ENCODE assay signal across 8 cellular contexts in genomic region chr19:11558881-11559828, GRCh38. TPM values are rescaled to one million over a fixed set of nuclear protein-coding genes. Genes with fewer than 3 reads are reported as not detected.
DNase-seq lines count a peak whose midpoint lies in the region; ATAC-seq lines count a peak whose summit lies in the region.

Gene ELOF1, minus strand, starts transcription at chr19:11559230. Its CDS starts 4,883 bp downstream, at chr19:11554347.

- H3K27ac ChIP-seq in temporal lobe (ENCODE audit: low read depth, low read length), result peak within 1 kb of the TSS; percentile 65

- peak; percentile 85 for ATAC-seq in HG02571 (IDR thresholded peaks at IDR 0.05; ENCODE audit: unreplicated experiment)
- ATAC-seq in activated naive CD4-positive, alpha-beta T cell treated with anti-CD3 and anti-CD28 coated beads, Interleukin-2, amount 50 U/mL, for 72 hours, result peak; percentile 92 to 95

- H3K9me3 Mint-ChIP-seq in activated naive CD4-positive, alpha-beta T cell treated with anti-CD3 and anti-CD28 coated beads, Interleukin-2, amount 50 U/mL, for 72 hours, result no peaks in the 10 kb centered on the region

- H3K27ac Mint-ChIP-seq in activated naive CD4-positive, alpha-beta T cell treated with anti-CD3 and anti-CD28 coated beads, Interleukin-2, amount 50 U/mL, for 72 hours, result peak within 1 kb of the TSS; percentile 95 to 98

- DNase-seq in GM04504 (ENCODE audit: low read depth), result peak; percentile 95
- peak; percentile 98 for DNase-seq in NCI-H1092 treated with DMSO at 0.1 percent for 48 hours (lab: John Stamatoyannopoulos, UW)
- peak; percentile 94 for DNase-seq in SKM-1 (lab: John Stamatoyannopoulos, UW; ENCODE audit: unreplicated experiment)
- DNase-seq in activated naive CD4-positive, alpha-beta T cell treated with anti-CD3 and anti-CD28 coated beads, Interleukin-2, amount 50 U/mL, for 72 hours (ENCODE audit: low spot score in 2 of 2), result peak; percentile 97 to 99
- DNase-seq in glomerular endothelial cell (ENCODE audit: extremely low read depth, low read depth, low spot score), result peak; percentile 88
- DNase-seq in occipital lobe (lab: John Stamatoyannopoulos, UW), result peak; percentile 96

- peaks cover 21% of the 10 kb centered on the region in 2 donors for H3K36me3 Mint-ChIP-seq in activated naive CD4-positive, alpha-beta T cell treated with anti-CD3 and anti-CD28 coated beads, Interleukin-2, amount 50 U/mL, for 72 hours

RNA-seq across cellular contexts. Expression of gene ELOF1, which starts in this region (rescaled TPM):
- total RNA-seq in activated naive CD4-positive, alpha-beta T cell treated with anti-CD3 and anti-CD28 coated beads, Interleukin-2, amount 50 U/mL, for 72 hours, result 10 to 100 TPM; 43.1 to 64.1 TPM
- total RNA-seq in glomerular endothelial cell (33.8 and 46.7 TPM in 2 replicates), occipital lobe (14.2 TPM), temporal lobe (9.8 TPM)

Comparison
In these comparisons a context has a peak if more than half of its experiments do, and no peak if none do; other contexts are left out.
1. Peak in every context shown above with its lines: DNase-seq, ATAC-seq and H3K27ac ChIP-seq.